Comparison of ENCODE assay signal across 10 cellular contexts in the genomic region with DNA sequence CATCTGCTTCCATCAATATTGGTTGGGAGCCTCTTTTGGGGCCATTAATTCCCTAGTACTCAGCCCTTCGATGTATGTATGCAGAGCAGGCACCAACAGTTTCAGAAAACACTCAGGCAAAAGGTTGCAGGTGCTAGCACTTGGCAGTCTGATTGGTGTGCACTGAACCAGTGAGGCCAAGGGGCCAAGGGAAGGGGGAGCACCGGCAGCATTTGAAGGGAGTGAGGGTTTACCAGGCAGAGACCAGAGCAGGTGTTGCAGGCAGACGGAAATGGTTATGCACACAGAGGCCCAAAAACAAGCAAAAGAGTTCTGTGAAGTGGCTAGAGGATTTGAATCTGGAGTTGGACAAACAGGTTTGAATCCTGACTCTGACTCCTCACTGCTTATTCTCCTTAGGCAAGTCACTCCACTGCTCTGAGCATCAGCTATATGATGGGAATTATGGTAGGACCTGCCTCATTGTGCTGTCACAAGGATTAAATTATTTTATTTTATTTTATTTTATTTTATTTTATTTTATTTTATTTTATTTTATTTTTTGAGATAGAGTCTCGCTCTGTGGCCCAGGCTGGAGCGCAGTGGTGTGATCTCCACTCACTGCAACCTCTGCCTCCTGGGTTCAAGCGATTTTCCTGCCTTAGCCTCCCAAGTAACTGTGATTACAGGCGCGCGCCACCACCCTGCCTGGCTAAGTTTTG. TPM values are rescaled to one million over a fixed set of nuclear protein-coding genes. Genes with fewer than 3 reads are reported as not detected.
DNase-seq lines count a peak whose midpoint lies in the region; ATAC-seq and TF ChIP-seq lines count a peak whose summit lies in the region.
"Had no signal": no experiment of that assay in that cellular context is flagged by ENCODE, and none has a peak within 500 bp of the region (broad histone marks: within the 10 kb centered on the region; RNA-seq: fewer than 3 reads in every experiment).

No MANE protein-coding gene starts in this region.

- ATAC-seq in GM19452 (IDR thresholded peaks at IDR 0.05; ENCODE audit: unreplicated experiment) = peak; percentile 99
- peak; percentile 99 for ATAC-seq in HG03135 (IDR thresholded peaks at IDR 0.05; ENCODE audit: unreplicated experiment)
- ATAC-seq in lower lobe of right lung = no peak

- H3K36me3 ChIP-seq in lower lobe of right lung (no peaks in the 10 kb centered on the region), uterus (no peaks in the 10 kb centered on the region)
- H3K36me3 ChIP-seq: suprapubic skin had no signal

- no peak overlapping the region for H3K4me3 ChIP-seq in lower lobe of right lung
- no peak overlapping the region for H3K4me3 ChIP-seq in uterus
- H3K4me3 ChIP-seq: suprapubic skin had no signal

- H3K27ac ChIP-seq in lower lobe of right lung (no peak overlapping the region), uterus (no peak overlapping the region)
- H3K27ac ChIP-seq: suprapubic skin had no signal

- no peak for TF ChIP-seq CTCF in lower lobe of right lung (IDR thresholded peaks at IDR 0.05)
- TF ChIP-seq CTCF in uterus (IDR thresholded peaks at IDR 0.05) = no peak

- intact Hi-C loops in lower lobe of right lung (cut with DNase I) = no loop called here
- intact Hi-C loops in uterus (cut with DNase I; ENCODE audit: low total_unique reads) = no loop called here

- peaks cover 31% of the 10 kb centered on the region for H3K4me1 ChIP-seq in lower lobe of right lung
- H3K4me1 ChIP-seq in uterus = no peaks in the 10 kb centered on the region

- TF ChIP-seq POLR2A in uterus (IDR thresholded peaks at IDR 0.05) = no peak

- DNase-seq in DMS79 treated with DMSO at 0.1 percent for 48 hours (lab: John Stamatoyannopoulos, UW) = peak; percentile 90
- DNase-seq in NCI-H510A treated with DMSO at 0.1 percent for 48 hours (lab: John Stamatoyannopoulos, UW) = peak; percentile 100
- no peak for DNase-seq in islet precursor cell
- no peak for DNase-seq in lower lobe of right lung
- no peak for DNase-seq in amniotic stem cell (lab: John Stamatoyannopoulos, UW)
- no peak for DNase-seq in uterus
- DNase-seq: COR-L47 had no signal

- H3K27me3 ChIP-seq in lower lobe of right lung (ENCODE audit: low read depth) (no peaks in the 10 kb centered on the region), uterus (no peaks in the 10 kb centered on the region)
- H3K27me3 ChIP-seq: suprapubic skin had no signal

- H3K9me3 ChIP-seq in lower lobe of right lung (no peaks in the 10 kb centered on the region), uterus (no peaks in the 10 kb centered on the region)
- H3K9me3 ChIP-seq: suprapubic skin had no signal

RNA-seq across cellular contexts. Expression of a gene that starts 58.1 kb away (rescaled TPM):
- total RNA-seq in lower lobe of right lung (6.0 TPM), uterus (1 to 10 TPM; 1.8 to 9.7 (median 6.3) TPM)

Comparison
In these comparisons a context has a peak if more than half of its experiments do, and no peak if none do; other contexts are left out.
1. DNase-seq: peak in DMS79 treated with DMSO at 0.1 percent for 48 hours (single experiment) and NCI-H510A treated with DMSO at 0.1 percent for 48 hours (single experiment); none in islet precursor cell (single experiment), lower lobe of right lung (single experiment), amniotic stem cell (single experiment) and uterus (0 of 2).
2. ATAC-seq: peak in GM19452 (single experiment) and HG03135 (single experiment); none in lower lobe of right lung (0 of 2).